19 cellular contexts compared by ENCODE assay signal in genomic region chr13:20150561-20150960, GRCh38. TPM values are rescaled to one million over a fixed set of nuclear protein-coding genes. Genes with fewer than 3 reads are reported as not detected.
A peak's percentile ranks its signal among the peaks of the same experiment; 100 is the strongest.
DNase-seq lines count a peak whose midpoint lies in the region; ATAC-seq and TF ChIP-seq lines count a peak whose summit lies in the region.
"Had no signal": no experiment of that assay in that cellular context is flagged by ENCODE, and none has a peak within 500 bp of the region (broad histone marks: within the 10 kb centered on the region; RNA-seq: fewer than 3 reads in every experiment).

No MANE protein-coding gene starts in this region.

- no peaks in the 10 kb centered on the region for H3K9me3 Mint-ChIP-seq in stimulated activated effector memory CD8-positive, alpha-beta T cell treated with anti-CD3 and anti-CD28 coated beads, Interleukin-12 subunit alpha, Interleukin-12 subunit beta, amount 100 ng/mL, for 72 hours
- no peaks in the 10 kb centered on the region for H3K9me3 Mint-ChIP-seq in progenitor cell of endocrine pancreas (ENCODE audit: low read depth)
- H3K9me3 Mint-ChIP-seq: CD4-positive, alpha-beta T cell had no signal

- no peak for TF ChIP-seq POLR2A in adrenal gland (IDR thresholded peaks at IDR 0.05)

- H3K27me3 Mint-ChIP-seq in progenitor cell of endocrine pancreas: peaks cover 49% of the 10 kb centered on the region

- peaks cover 0 to 42% (median 26%) of the 10 kb centered on the region in 7 donors for H3K27me3 ChIP-seq in heart right ventricle
- H3K27me3 ChIP-seq in adrenal gland: peaks cover 30% of the 10 kb centered on the region

- H3K4me1 ChIP-seq in heart right ventricle (peaks cover 0 to 38% (median 12%) of the 10 kb centered on the region in 9 donors), adrenal gland (replicated peaks in 1 of 2) (no peaks in the 10 kb centered on the region)
- H3K4me1 ChIP-seq: A549, Caco-2, HAP-1 had no signal

- no peaks in the 10 kb centered on the region for H3K36me3 Mint-ChIP-seq in stimulated activated effector memory CD8-positive, alpha-beta T cell treated with anti-CD3 and anti-CD28 coated beads, Interleukin-12 subunit alpha, Interleukin-12 subunit beta, amount 100 ng/mL, for 72 hours
- H3K36me3 Mint-ChIP-seq in progenitor cell of endocrine pancreas (ENCODE audit: insufficient read depth): no peaks in the 10 kb centered on the region

- H3K27ac ChIP-seq in heart right ventricle (peak overlapping the region in 2 of 10 donors; percentile 27 to 34), adrenal gland (no peak overlapping the region)
- H3K27ac ChIP-seq: 22Rv1, A549, C4-2B, GM23248 had no signal

- intact Hi-C loops in heart right ventricle (cut with DNase I) (no loop called here), cardiac septum (cut with DNase I) (no loop called here), adrenal gland (cut with DNase I) (no loop called here)

- H3K9me3 ChIP-seq in heart right ventricle: no peaks in the 10 kb centered on the region
- H3K9me3 ChIP-seq in adrenal gland (replicated peaks in 1 of 3): no peaks in the 10 kb centered on the region
- H3K9me3 ChIP-seq: A549, Caco-2, HAP-1 had no signal

- peaks cover 5% of the 10 kb centered on the region for H3K4me1 Mint-ChIP-seq in stimulated activated effector memory CD8-positive, alpha-beta T cell treated with anti-CD3 and anti-CD28 coated beads, Interleukin-12 subunit alpha, Interleukin-12 subunit beta, amount 100 ng/mL, for 72 hours
- H3K4me1 Mint-ChIP-seq in progenitor cell of endocrine pancreas (ENCODE audit: low read depth): no peaks in the 10 kb centered on the region

- WGBS in heart right ventricle, 2 donors: 59 to 72% methylated on average over 9 of the region's 9 CpGs
- 74 to 81% (median 79%) methylated on average over 9 of the region's 9 CpGs for WGBS in adrenal gland, 4 donors

- no peaks in the 10 kb centered on the region for H3K36me3 ChIP-seq in heart right ventricle
- H3K36me3 ChIP-seq in adrenal gland (replicated peaks in 1 of 2): no peaks in the 10 kb centered on the region
- H3K36me3 ChIP-seq: HAP-1 had no signal

- no peak for TF ChIP-seq CTCF in heart right ventricle (IDR thresholded peaks at IDR 0.05)
- TF ChIP-seq CTCF in progenitor cell of endocrine pancreas (IDR thresholded peaks at IDR 0.05; ENCODE audit: unreplicated experiment): no peak
- no peak for TF ChIP-seq CTCF in adrenal gland (IDR thresholded peaks at IDR 0.05)

- H3K4me3 Mint-ChIP-seq in stimulated activated effector memory CD8-positive, alpha-beta T cell treated with anti-CD3 and anti-CD28 coated beads, Interleukin-12 subunit alpha, Interleukin-12 subunit beta, amount 100 ng/mL, for 72 hours: no peak overlapping the region
- H3K4me3 Mint-ChIP-seq in progenitor cell of endocrine pancreas (ENCODE audit: low read depth): no peak overlapping the region
- H3K4me3 Mint-ChIP-seq: CD4-positive, alpha-beta T cell had no signal

- peak overlapping the region; percentile 27 for H3K27ac Mint-ChIP-seq in stimulated activated effector memory CD8-positive, alpha-beta T cell treated with anti-CD3 and anti-CD28 coated beads, Interleukin-12 subunit alpha, Interleukin-12 subunit beta, amount 100 ng/mL, for 72 hours
- no peak overlapping the region for H3K27ac Mint-ChIP-seq in progenitor cell of endocrine pancreas
- H3K27ac Mint-ChIP-seq: CD4-positive, alpha-beta T cell had no signal

- H3K4me3 ChIP-seq in heart right ventricle: no peak overlapping the region
- H3K4me3 ChIP-seq in adrenal gland: no peak overlapping the region
- H3K4me3 ChIP-seq: A549, GM23248, HAP-1 had no signal

- peak in 5 of 8 donors; percentile 35 to 53 (median 44) for ATAC-seq in heart right ventricle
- peak; percentile 27 for ATAC-seq in stimulated activated effector memory CD8-positive, alpha-beta T cell treated with anti-CD3 and anti-CD28 coated beads, Interleukin-12 subunit alpha, Interleukin-12 subunit beta, amount 100 ng/mL, for 72 hours
- ATAC-seq: A549 had no signal

- peak; percentile 24 for DNase-seq in activated CD8-positive, alpha-beta memory T cell treated with anti-CD3 and anti-CD28 coated beads for 24 hours
- DNase-seq in activated CD8-positive, alpha-beta memory T cell treated with anti-CD3 and anti-CD28 coated beads, Interleukin-2, amount 50 U/mL, for 48 hours: no peak
- DNase-seq in heart right ventricle (no peak), cardiac septum (ENCODE audit: low spot score) (no peak), progenitor cell of endocrine pancreas (ENCODE audit: low spot score, unreplicated experiment) (no peak), adrenal gland (no peak)
- no peak for DNase-seq in stimulated activated effector memory CD8-positive, alpha-beta T cell treated with anti-CD3 and anti-CD28 coated beads, Interleukin-12 subunit alpha, Interleukin-12 subunit beta, amount 100 ng/mL, for 72 hours (ENCODE audit: low spot score in 2 of 2)
- DNase-seq: AML-193; CD4-positive, alpha-beta T cell; DMS153; DMS79; GDM1; GM23248 had no signal

RNA-seq across cellular contexts. Expression of gene GJA3, which starts 10.3 kb away (rescaled TPM):
- 10 to 100 TPM; 14.2 to 30.1 (median 19.4) TPM for total RNA-seq in heart right ventricle
- 1 to 10 TPM; 4.0 to 4.3 TPM for polyA plus RNA-seq in heart right ventricle
- 25.9 TPM for total RNA-seq in cardiac septum
- 0.04 and 0.12 TPM in 2 replicates for total RNA-seq in progenitor cell of endocrine pancreas
- not detected for total RNA-seq in adrenal gland
- under 1 TPM in 1 of 3 donors, not detected in 2; under 0.01 TPM for polyA plus RNA-seq in adrenal gland
- total RNA-seq: CD4-positive, alpha-beta T cell had no signal

RNA-seq across cellular contexts. Expression of gene GJB2, which starts 42.2 kb away (rescaled TPM):
- total RNA-seq in heart right ventricle: under 1 TPM in 9 of 10 donors, not detected in 1; 0.09 to 0.44 (median 0.21) TPM
- polyA plus RNA-seq in heart right ventricle: under 1 TPM; 0.29 to 0.90 TPM
- 0.46 TPM for total RNA-seq in cardiac septum
- 1.1 and 2.4 TPM in 2 replicates for total RNA-seq in progenitor cell of endocrine pancreas
- under 1 TPM in 6 of 8 donors, not detected in 2; 0.24 to 0.80 (median 0.28) TPM for total RNA-seq in adrenal gland
- polyA plus RNA-seq in adrenal gland: under 1 TPM; 0.24 to 0.88 (median 0.31) TPM
- polyA plus RNA-seq: BJ had no signal

Comparison
In these comparisons a context has a peak if more than half of its experiments do, and no peak if none do; other contexts are left out.
1. RNA of gene GJA3, which starts 10.3 kb away (total RNA-seq): 25.9 TPM in cardiac septum (single experiment) and 14.2 to 30.1 TPM in heart right ventricle; 0.04 to 0.12 TPM in progenitor cell of endocrine pancreas and not detected in adrenal gland; every median in the first group is over 10 times any median in the second.